ENCODE assay signal across 8 cellular contexts in the genomic region with DNA sequence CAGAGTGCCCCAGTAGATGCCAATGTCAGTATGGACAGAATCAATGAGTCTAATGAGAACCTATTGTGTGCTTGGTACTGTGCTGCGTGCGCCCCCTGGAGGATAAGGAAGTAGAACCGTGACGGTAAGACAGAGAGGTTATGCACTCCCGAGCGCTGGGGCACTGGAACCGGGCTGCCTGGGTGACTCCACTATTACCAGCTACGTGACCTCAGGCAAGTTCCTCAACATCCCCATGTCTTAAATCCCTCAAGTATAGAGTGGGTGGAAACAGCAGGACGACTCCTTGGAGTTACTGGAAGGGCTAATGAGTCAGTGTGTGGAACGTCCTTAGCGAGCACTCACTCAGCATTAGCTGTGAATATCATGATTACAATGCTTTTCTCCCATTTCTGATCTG. TPM values are rescaled to one million over a fixed set of nuclear protein-coding genes. Genes with fewer than 3 reads are reported as not detected.
DNase-seq lines count a peak whose midpoint lies in the region; ATAC-seq and TF ChIP-seq lines count a peak whose summit lies in the region.

No MANE protein-coding gene starts in this region.

- H3K4me3 ChIP-seq in LNCaP clone FGC (ENCODE audit: low read depth, low read length): no peak overlapping the region
- no peak overlapping the region for H3K4me3 ChIP-seq in ascending aorta

- TF ChIP-seq CTCF in LNCaP clone FGC (IDR thresholded peaks at IDR 0.05; ENCODE audit: control insufficient read depth, extremely low read depth, insufficient read depth) (peak; percentile 57), nephron progenitor cell (IDR thresholded peaks at IDR 0.05) (peak; percentile 62), ascending aorta (IDR thresholded peaks at IDR 0.05) (no peak)

- H3K27ac ChIP-seq in ascending aorta: no peak overlapping the region

- no peaks in the 10 kb centered on the region for H3K4me1 ChIP-seq in ascending aorta

- no peaks in the 10 kb centered on the region for H3K9me3 ChIP-seq in ascending aorta

- no peaks in the 10 kb centered on the region for H3K9me3 Mint-ChIP-seq in nephron progenitor cell

- H3K27me3 Mint-ChIP-seq in nephron progenitor cell (ENCODE audit: low read depth, poor library complexity): peaks cover 33% of the 10 kb centered on the region

- no peaks in the 10 kb centered on the region for H3K36me3 ChIP-seq in ascending aorta

- peak; percentile 73 for ATAC-seq in GM18907 (IDR thresholded peaks at IDR 0.05; ENCODE audit: unreplicated experiment)
- ATAC-seq in activated CD4-positive, CD25-positive, alpha-beta regulatory T cell treated with anti-CD3 and anti-CD28 coated beads, Interleukin-2, amount 50 U/mL, for 24 hours: peak; percentile 44 to 70
- no peak for ATAC-seq in GM21737 (IDR thresholded peaks at IDR 0.05; ENCODE audit: unreplicated experiment)

- H3K27ac Mint-ChIP-seq in nephron progenitor cell: no peak overlapping the region

- H3K27me3 ChIP-seq in ascending aorta: no peaks in the 10 kb centered on the region

- no peak overlapping the region for H3K4me3 Mint-ChIP-seq in nephron progenitor cell

- no peaks in the 10 kb centered on the region for H3K36me3 Mint-ChIP-seq in nephron progenitor cell (ENCODE audit: low read depth)

- H3K4me1 Mint-ChIP-seq in nephron progenitor cell: no peaks in the 10 kb centered on the region

- DNase-seq in AML-193 (lab: John Stamatoyannopoulos, UW) (peak; percentile 20 to 57), LNCaP clone FGC (ENCODE audit: low read depth) (no peak), dermis blood vessel endothelial cell (peak; percentile 48), nephron progenitor cell (peak; percentile 71), ascending aorta (ENCODE audit: low spot score in 2 of 2) (no peak)

- intact Hi-C loops in ascending aorta (cut with DNase I): no loop called here

RNA-seq across cellular contexts. Expression of a gene that starts 16.2 kb away (rescaled TPM):
- not detected in 2 replicates for total RNA-seq in dermis blood vessel endothelial cell
- not detected for total RNA-seq in ascending aorta

RNA-seq across cellular contexts. Expression of a gene that starts 34.5 kb away (rescaled TPM):
- total RNA-seq in dermis blood vessel endothelial cell: not detected in 2 replicates
- total RNA-seq in ascending aorta: 6.7 TPM

RNA-seq across cellular contexts. Expression of a gene that starts 53.3 kb away (rescaled TPM):
- total RNA-seq in dermis blood vessel endothelial cell: 1.2 and 1.5 TPM in 2 replicates
- not detected for total RNA-seq in ascending aorta

Comparison
In these comparisons a context has a peak if more than half of its experiments do, and no peak if none do; other contexts are left out.
1. DNase-seq: peak in AML-193 (2 of 2), dermis blood vessel endothelial cell (single experiment) and nephron progenitor cell (single experiment); none in LNCaP clone FGC (single experiment) and ascending aorta (0 of 2).
2. CTCF ChIP-seq: peak in LNCaP clone FGC (single experiment) and nephron progenitor cell (single experiment); none in ascending aorta (0 of 3).